ENCODE assay signal across 1 cellular context in genomic region chr19:7857727-7858701, GRCh38.
TF ChIP-seq lines count a peak whose summit lies in the region.

No MANE protein-coding gene starts in this region.

TF ChIP-seq in H1, 55 proteins besides CTCF, POLR2A, EP300 and RAD21:
- TF ChIP-seq SIRT6 (IDR thresholded peaks at IDR 0.05; ENCODE audit: low read length) (no peak), CREB1 (IDR thresholded peaks at IDR 0.05) (peak; percentile 91), KDM1A (IDR thresholded peaks at IDR 0.05; ENCODE audit: borderline replicate concordance, low read length) (peak; percentile 56; the same call in 1 of the 2 replicates), KDM4A (IDR thresholded peaks at IDR 0.05; ENCODE audit: low read depth, low read length, severe bottlenecking) (peak; percentile 33), ATF3 (IDR thresholded peaks at IDR 0.05; ENCODE audit: insufficient read depth, low read depth, low read length) (no peak), SRF (IDR thresholded peaks at IDR 0.05; ENCODE audit: low read depth, low read length) (0 out of 2 replicates have a peak, but pooled peaks have one; percentile 30), TAF1 (IDR thresholded peaks at IDR 0.05; ENCODE audit: low read depth, low read length) (peak; percentile 22; the same call in 1 of the 2 replicates), MAX (IDR thresholded peaks at IDR 0.05) (peak; percentile 29; the same call in 1 of the 2 replicates), EGR1 (IDR thresholded peaks at IDR 0.05; ENCODE audit: borderline replicate concordance, low read depth, low read length) (peak; percentile 10; the same call in 1 of the 2 replicates), ASH2L (IDR thresholded peaks at IDR 0.05; ENCODE audit: low read length) (peak; percentile 25), USF2 (IDR thresholded peaks at IDR 0.05; ENCODE audit: low read length) (no peak)
